12 cellular contexts compared by ENCODE assay signal in the genomic region with DNA sequence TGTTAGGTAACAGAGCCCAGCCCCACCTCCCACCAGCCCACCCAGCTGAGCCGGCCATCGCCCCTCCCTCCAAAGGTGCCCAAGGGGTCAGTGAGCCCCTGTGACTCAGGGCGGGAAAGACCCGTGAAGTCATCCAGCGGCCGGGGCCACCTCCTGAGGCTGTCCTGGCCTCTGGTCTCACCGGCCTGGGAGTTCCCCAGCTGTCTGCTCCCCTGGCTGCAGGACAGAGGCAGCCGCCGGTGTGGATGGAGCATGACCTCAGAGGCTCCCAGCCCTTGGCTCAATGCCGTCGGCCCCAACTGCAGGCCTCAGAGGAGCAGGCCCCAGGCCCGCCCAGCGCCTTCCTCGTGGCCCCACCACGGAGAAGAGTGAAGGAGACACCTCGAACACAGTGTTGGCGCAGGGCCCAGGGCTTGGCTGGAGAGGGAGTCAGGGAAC. TPM values are rescaled to one million over a fixed set of nuclear protein-coding genes. Genes with fewer than 3 reads are reported as not detected.
DNase-seq lines count a peak whose midpoint lies in the region; ATAC-seq, FAIRE-seq and TF ChIP-seq lines count a peak whose summit lies in the region.
"Had no signal": no experiment of that assay in that cellular context is flagged by ENCODE, and none has a peak within 500 bp of the region (broad histone marks: within the 10 kb centered on the region; RNA-seq: fewer than 3 reads in every experiment).

No MANE protein-coding gene starts in this region.

- H3K9me3 ChIP-seq in HUES48 (ENCODE audit: control insufficient read depth, insufficient read depth, low read length), result no peaks in the 10 kb centered on the region
- H3K9me3 ChIP-seq in kidney (ENCODE audit: control insufficient read depth in 1 of 2, low read length in 2 of 2), result no peaks in the 10 kb centered on the region
- no peaks in the 10 kb centered on the region for H3K9me3 ChIP-seq in stomach

- H3K9me3 Mint-ChIP-seq in MCF 10A (ENCODE audit: unreplicated experiment), result no peaks in the 10 kb centered on the region

- ATAC-seq in GM18873 (IDR thresholded peaks at IDR 0.05; ENCODE audit: low FRiP score, unreplicated experiment), result no peak
- ATAC-seq: activated CD8-positive, alpha-beta memory T cell treated with anti-CD3 and anti-CD28 coated beads, Interleukin-2, amount 10 ng/mL, durations not matched to agents 7 days and 5 days had no signal

- intact Hi-C loops in MCF 10A (cut with micrococcal nuclease), result loop anchor here (5.0 kb wide), 2 partner anchors 38 to 118 kb away; no protein-coding TSS in a partner anchor
- intact Hi-C loops in kidney (cut with DNase I), result no loop called here
- intact Hi-C loops in stomach (cut with DNase I; ENCODE audit: low total_unique reads), result no loop called here

- H3K27me3 ChIP-seq in HUES48 (ENCODE audit: control insufficient read depth, insufficient read depth, low read length) (no peaks in the 10 kb centered on the region), stomach (no peaks in the 10 kb centered on the region)

- no peak overlapping the region for H3K4me3 Mint-ChIP-seq in MCF 10A (ENCODE audit: unreplicated experiment)
- H3K4me3 Mint-ChIP-seq: activated CD8-positive, alpha-beta memory T cell treated with anti-CD3 and anti-CD28 coated beads, Interleukin-2, amount 10 ng/mL, durations not matched to agents 7 days and 5 days; type B pancreatic cell had no signal

- H3K4me1 ChIP-seq in HUES48 (ENCODE audit: control insufficient read depth, insufficient read depth, low read length) (peaks cover 4% of the 10 kb centered on the region), kidney (ENCODE audit: control insufficient read depth in 1 of 2, insufficient read depth in 1 of 2, low read depth in 1 of 2, low read length in 2 of 2) (peaks cover 40 to 49% of the 10 kb centered on the region in 2 donors), stomach (peaks cover 25 to 44% (median 37%) of the 10 kb centered on the region in 4 donors)

- POLR2A ChIA-PET in MCF 10A (lab: Yijun Ruan, JAX), result interaction anchor here (0.7 to 2.8 kb wide), 3 partner anchors 14 to 53 kb away, joined by 3 to 10 read pairs (median 4); no protein-coding TSS in a partner anchor

- no peak for TF ChIP-seq EP300 in stomach (IDR thresholded peaks at IDR 0.05)

- CTCF ChIA-PET in MCF 10A (lab: Yijun Ruan, JAX), result interaction anchor here (0.8 to 1.3 kb wide), 4 partner anchors 9 to 42 kb away, joined by 3 to 4 read pairs (median 4); no protein-coding TSS in a partner anchor

- no peak for FAIRE-seq in kidney (lab: Jason Lieb, UNC)

- no peaks in the 10 kb centered on the region for H3K27me3 Mint-ChIP-seq in MCF 10A (ENCODE audit: insufficient read depth, unreplicated experiment)
- H3K27me3 Mint-ChIP-seq: type B pancreatic cell had no signal

- H3K36me3 ChIP-seq in HUES48 (ENCODE audit: control insufficient read depth, insufficient read depth, low read length), result no peaks in the 10 kb centered on the region
- no peaks in the 10 kb centered on the region for H3K36me3 ChIP-seq in kidney (ENCODE audit: control insufficient read depth in 1 of 2, insufficient read depth in 2 of 2, low read length in 2 of 2)
- H3K36me3 ChIP-seq in stomach, result no peaks in the 10 kb centered on the region

- 26 to 33% (median 30%) methylated on average over 7 to 17 of the region's 17 CpGs for WGBS in stomach, 5 donors

- BruUV-seq in MCF 10A (replicated peaks; lab: Mats Ljungman, UMichigan), result no TSS peak

- no peak for TF ChIP-seq POLR2A in stomach (IDR thresholded peaks at IDR 0.05)

- H3K4me3 ChIP-seq in HUES48 (ENCODE audit: low read depth, low read length), result no peak overlapping the region
- H3K4me3 ChIP-seq in kidney (ENCODE audit: low read length in 2 of 2), result no peak overlapping the region
- no peak overlapping the region for H3K4me3 ChIP-seq in stomach
- H3K4me3 ChIP-seq: SK-N-MC had no signal

- DNase-seq in MCF 10A (ENCODE audit: unreplicated experiment), result peak; percentile 80
- DNase-seq in kidney, result peak; percentile 94
- DNase-seq in stomach, result peak; percentile 63
- no peak for DNase-seq in AG08395 (ENCODE audit: low spot score)
- no peak for DNase-seq in NCI-H2171 (lab: John Stamatoyannopoulos, UW)
- no peak for DNase-seq in cerebellum (ENCODE audit: low spot score)
- DNase-seq: activated CD8-positive, alpha-beta memory T cell treated with anti-CD3 and anti-CD28 coated beads, Interleukin-2, amount 10 ng/mL, durations not matched to agents 7 days and 5 days; NCI-H1048 had no signal

- no peak overlapping the region for H3K27ac Mint-ChIP-seq in MCF 10A (ENCODE audit: low read depth, unreplicated experiment)
- H3K27ac Mint-ChIP-seq: activated CD8-positive, alpha-beta memory T cell treated with anti-CD3 and anti-CD28 coated beads, Interleukin-2, amount 10 ng/mL, durations not matched to agents 7 days and 5 days; type B pancreatic cell had no signal

- TF ChIP-seq CTCF in MCF 10A (IDR thresholded peaks at IDR 0.05; ENCODE audit: unreplicated experiment), result no peak
- no peak for TF ChIP-seq CTCF in kidney (IDR thresholded peaks at IDR 0.05; ENCODE audit: borderline replicate concordance, extremely low read depth, insufficient read depth)
- TF ChIP-seq CTCF in stomach (IDR thresholded peaks at IDR 0.05), result no peak

- H3K36me3 Mint-ChIP-seq in MCF 10A (ENCODE audit: insufficient read depth, unreplicated experiment), result no peaks in the 10 kb centered on the region
- H3K36me3 Mint-ChIP-seq: activated CD8-positive, alpha-beta memory T cell treated with anti-CD3 and anti-CD28 coated beads, Interleukin-2, amount 10 ng/mL, durations not matched to agents 7 days and 5 days; type B pancreatic cell had no signal

- H3K4me1 Mint-ChIP-seq in MCF 10A (ENCODE audit: insufficient read depth, unreplicated experiment), result peaks cover 15% of the 10 kb centered on the region
- H3K4me1 Mint-ChIP-seq: activated CD8-positive, alpha-beta memory T cell treated with anti-CD3 and anti-CD28 coated beads, Interleukin-2, amount 10 ng/mL, durations not matched to agents 7 days and 5 days had no signal

- H3K9ac ChIP-seq in HUES48 (ENCODE audit: low read depth, low read length) (no peak overlapping the region), kidney (ENCODE audit: low read length in 2 of 2) (peak overlapping the region in 1 of 2 donors; percentile 0)

- peak overlapping the region; percentile 45 for H3K27ac ChIP-seq in HUES48 (ENCODE audit: low read depth, low read length)
- peak overlapping the region; percentile 74 to 95 for H3K27ac ChIP-seq in kidney (ENCODE audit: low read depth in 2 of 2, low read length in 2 of 2)
- peak overlapping the region in 3 of 5 donors; percentile 70 to 86 (median 85) for H3K27ac ChIP-seq in stomach

RNA-seq across cellular contexts. Expression of a gene that starts 28.7 kb away (rescaled TPM):
- 3,475 and 3,632 TPM in 2 replicates for total RNA-seq in MCF 10A (2022)
- total RNA-seq in kidney, result 1,862 TPM
- 2,443 TPM for polyA plus RNA-seq in kidney (ENCODE audit: insufficient read depth, low read depth, low replicate concordance)
- 1,000 to 10,000 TPM in 4 of 5 donors, 100 to 1,000 TPM in 1; 940 to 2,730 (median 1,959) TPM for total RNA-seq in stomach
- 1,000 to 10,000 TPM; 2,938 to 5,267 (median 3,478) TPM for polyA plus RNA-seq in stomach
- total RNA-seq in cerebellum, result 983 TPM

RNA-seq across cellular contexts. Expression of a gene that starts 46.0 kb away (rescaled TPM):
- total RNA-seq in MCF 10A (2022), result 0.29 and 0.37 TPM in 2 replicates
- 14.2 TPM for total RNA-seq in kidney
- polyA plus RNA-seq in kidney (ENCODE audit: insufficient read depth, low read depth, low replicate concordance), result 10.4 TPM
- total RNA-seq in stomach, result 10 to 100 TPM in 2 of 5 donors, 1 to 10 TPM in 3; 1.2 to 58.5 (median 9.5) TPM
- polyA plus RNA-seq in stomach, result 1 to 10 TPM; 3.6 to 4.1 (median 3.6) TPM
- total RNA-seq in cerebellum, result 6.9 TPM

RNA-seq across cellular contexts. Expression of a gene that starts 59.0 kb away (rescaled TPM):
- total RNA-seq in MCF 10A (2022), result 0.25 and 0.35 TPM in 2 replicates
- 21.5 TPM for total RNA-seq in kidney
- polyA plus RNA-seq in kidney (ENCODE audit: insufficient read depth, low read depth, low replicate concordance), result 43.0 TPM
- total RNA-seq in stomach, result 1 to 10 TPM in 4 of 5 donors, under 1 TPM in 1; 0.45 to 9.3 (median 5.2) TPM
- 10 to 100 TPM in 1 of 3 donors, 1 to 10 TPM in 2; 7.3 to 18.1 (median 7.8) TPM for polyA plus RNA-seq in stomach
- total RNA-seq in cerebellum, result 56.1 TPM

Comparison
In these comparisons a context has a peak if more than half of its experiments do, and no peak if none do; other contexts are left out.
1. DNase-seq: peak in MCF 10A (single experiment), kidney (single experiment) and stomach (single experiment); none in AG08395 (single experiment), NCI-H2171 (single experiment) and cerebellum (single experiment).
2. Peak in every context shown above with its lines, with median percentiles within 50 percentile points of each other: H3K27ac ChIP-seq.